In the genomic region with DNA sequence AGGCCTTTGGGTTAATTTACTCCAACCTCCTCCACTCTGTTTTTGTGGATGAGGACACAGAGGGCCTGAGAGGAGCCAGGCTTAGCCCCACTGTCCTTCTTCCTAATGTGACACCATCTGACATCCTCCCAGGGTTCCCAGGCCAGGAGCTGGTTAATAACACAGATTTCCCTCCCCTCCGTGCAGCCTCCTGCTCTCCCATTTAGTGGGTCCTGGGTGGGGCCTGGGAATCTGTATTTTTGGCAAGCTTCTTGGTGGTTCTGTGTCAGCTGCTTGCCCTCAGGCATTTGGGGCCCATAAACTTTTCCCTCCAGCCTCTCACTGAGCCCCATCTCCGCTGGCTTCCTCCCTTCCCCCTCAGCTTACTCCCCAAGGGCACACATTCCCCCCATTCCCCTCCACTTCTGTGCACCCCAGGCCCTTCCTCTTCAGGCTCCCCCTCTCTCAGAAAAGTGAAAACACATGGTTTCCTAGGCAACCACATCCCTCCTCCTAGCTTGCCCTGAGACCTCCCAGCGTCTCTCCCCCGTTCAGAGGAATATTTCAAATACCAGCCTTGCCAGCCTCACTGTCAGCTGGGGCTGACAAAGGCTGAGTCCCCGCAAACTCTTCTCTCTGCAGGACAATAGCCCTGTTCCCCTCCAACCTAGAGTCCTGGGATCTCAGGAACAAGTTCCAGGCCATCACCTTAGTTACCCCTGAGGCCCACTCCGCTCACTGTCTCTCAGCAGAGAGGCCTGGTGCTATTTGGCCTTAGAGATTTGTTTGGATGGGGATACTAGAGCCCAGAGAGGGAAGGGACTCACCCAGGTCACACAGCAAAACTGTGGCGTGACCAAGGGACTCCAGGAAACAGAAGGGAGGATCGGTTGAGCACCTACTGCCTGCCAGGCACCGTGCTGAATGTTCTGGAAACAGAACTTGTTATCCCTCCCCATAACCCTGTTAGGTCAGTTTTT, we compare ENCODE assay signal across 18 cellular contexts. TPM values are rescaled to one million over a fixed set of nuclear protein-coding genes. Genes with fewer than 3 reads are reported as not detected.
DNase-seq lines count a peak whose midpoint lies in the region; ATAC-seq and TF ChIP-seq lines count a peak whose summit lies in the region.
"Had no signal": no experiment of that assay in that cellular context is flagged by ENCODE, and none has a peak within 500 bp of the region (broad histone marks: within the 10 kb centered on the region; RNA-seq: fewer than 3 reads in every experiment).

No MANE protein-coding gene starts in this region.

- H3K27ac ChIP-seq in SJSA1 (peak overlapping the region; percentile 63), right cardiac atrium (ENCODE audit: low read length) (peak overlapping the region; percentile 96)
- H3K27ac ChIP-seq: body of pancreas, HL-60, Peyer's patch had no signal

- intact Hi-C loops in right cardiac atrium (cut with DNase I) (loop anchor here in 1 of 4 donors (5.0 kb wide), 1 partner anchor 35 kb away; no protein-coding TSS in a partner anchor), Caco-2 (cut with micrococcal nuclease; ENCODE audit: unreplicated experiment) (no loop called here), MCF 10A (cut with micrococcal nuclease) (no loop called here)

- H3K27ac Mint-ChIP-seq in neural crest cell (ENCODE audit: unreplicated experiment) (peak overlapping the region; percentile 71), Caco-2 (ENCODE audit: unreplicated experiment) (no peak overlapping the region), MCF 10A (ENCODE audit: low read depth, unreplicated experiment) (no peak overlapping the region)
- H3K27ac Mint-ChIP-seq: activated T-helper 1 cell treated with anti-CD3 and anti-CD28 coated beads, Interleukin-12 subunit alpha, Interleukin-12 subunit beta, Interleukin-2, Interleukin-4 antibody, amounts not matched to agents 30 ng/mL and 10 ng/mL and 1 ng/mL, durations not matched to agents 14 hours and 24 hours and 36 hours; effector memory CD8-positive, alpha-beta T cell; memory B cell; stimulated activated effector memory CD8-positive, alpha-beta T cell treated with anti-CD3 and anti-CD28 coated beads, Interleukin-12 subunit alpha, Interleukin-12 subunit beta, amount 100 ng/mL, for 72 hours had no signal

- H3K36me3 ChIP-seq in SJSA1 = no peaks in the 10 kb centered on the region
- no peaks in the 10 kb centered on the region for H3K36me3 ChIP-seq in Caco-2 (ENCODE audit: control insufficient read depth, insufficient read depth, low read length)
- H3K36me3 ChIP-seq: Peyer's patch had no signal

- H3K4me1 Mint-ChIP-seq in neural crest cell (peaks cover 32% of the 10 kb centered on the region), Caco-2 (ENCODE audit: low read depth, unreplicated experiment) (peaks cover 24% of the 10 kb centered on the region), MCF 10A (ENCODE audit: insufficient read depth, unreplicated experiment) (no peaks in the 10 kb centered on the region)
- H3K4me1 Mint-ChIP-seq: memory B cell had no signal

- POLR2A ChIA-PET in Caco-2 (lab: Charles Lee) = no interaction called here
- POLR2A ChIA-PET in MCF 10A (lab: Yijun Ruan, JAX) = interaction anchor here (0.5 kb wide), 1 partner anchor 68 kb away, joined by 3 read pairs; no protein-coding TSS in a partner anchor

- H3K9me3 ChIP-seq in SJSA1 (replicated peaks) (no peaks in the 10 kb centered on the region), right cardiac atrium (ENCODE audit: control insufficient read depth, low read length) (no peaks in the 10 kb centered on the region), Caco-2 (no peaks in the 10 kb centered on the region)
- H3K9me3 ChIP-seq: BE2C, body of pancreas, Peyer's patch had no signal

- CTCF ChIA-PET in Caco-2 (lab: Charles Lee) (no interaction called here), MCF 10A (lab: Yijun Ruan, JAX) (no interaction called here)

- ATAC-seq in right cardiac atrium = no peak
- ATAC-seq in HG03571 (IDR thresholded peaks at IDR 0.05; ENCODE audit: unreplicated experiment) = no peak
- ATAC-seq: body of pancreas; effector memory CD8-positive, alpha-beta T cell; stimulated activated effector memory CD8-positive, alpha-beta T cell treated with anti-CD3 and anti-CD28 coated beads, Interleukin-12 subunit alpha, Interleukin-12 subunit beta, amount 100 ng/mL, for 72 hours had no signal

- TF ChIP-seq CTCF in neural crest cell (conservative IDR thresholded peaks at IDR 0.05) (no peak), Caco-2 (IDR thresholded peaks at IDR 0.05; ENCODE audit: insufficient read depth in 1 of 2, low read depth in 1 of 2, low read length in 1 of 2, severe bottlenecking in 1 of 2, unreplicated experiment in 1 of 2) (no peak), MCF 10A (IDR thresholded peaks at IDR 0.05; ENCODE audit: unreplicated experiment) (no peak)

- H3K9me3 Mint-ChIP-seq in neural crest cell (no peaks in the 10 kb centered on the region), Caco-2 (ENCODE audit: unreplicated experiment) (no peaks in the 10 kb centered on the region), MCF 10A (ENCODE audit: unreplicated experiment) (no peaks in the 10 kb centered on the region)
- H3K9me3 Mint-ChIP-seq: activated T-helper 1 cell treated with anti-CD3 and anti-CD28 coated beads, Interleukin-12 subunit alpha, Interleukin-12 subunit beta, Interleukin-2, Interleukin-4 antibody, amounts not matched to agents 30 ng/mL and 10 ng/mL and 1 ng/mL, durations not matched to agents 14 hours and 24 hours and 36 hours; effector memory CD8-positive, alpha-beta T cell; memory B cell; stimulated activated effector memory CD8-positive, alpha-beta T cell treated with anti-CD3 and anti-CD28 coated beads, Interleukin-12 subunit alpha, Interleukin-12 subunit beta, amount 100 ng/mL, for 72 hours had no signal

- peaks cover 15% of the 10 kb centered on the region for H3K4me1 ChIP-seq in SJSA1 (replicated peaks)
- peaks cover 26% of the 10 kb centered on the region for H3K4me1 ChIP-seq in right cardiac atrium (ENCODE audit: control insufficient read depth, insufficient read depth, low read length)
- peaks cover 2% of the 10 kb centered on the region for H3K4me1 ChIP-seq in Caco-2

- peak; percentile 78 for DNase-seq in EH (ENCODE audit: low read depth)
- DNase-seq in SJSA1 (ENCODE audit: low read depth in 1 of 2, low spot score in 2 of 2) = peak; percentile 68 to 73
- no peak for DNase-seq in right cardiac atrium
- DNase-seq in neural crest cell (ENCODE audit: low read depth, low spot score) = peak; percentile 14
- DNase-seq in Caco-2 = no peak
- DNase-seq in MCF 10A (ENCODE audit: unreplicated experiment) = no peak
- no peak for DNase-seq in DMS153 (lab: John Stamatoyannopoulos, UW)
- DNase-seq: BE2C; body of pancreas; effector memory CD8-positive, alpha-beta T cell; glutamatergic neuron; GOT3; Peyer's patch had no signal

- H3K4me3 Mint-ChIP-seq in neural crest cell = no peak overlapping the region
- H3K4me3 Mint-ChIP-seq in Caco-2 (ENCODE audit: unreplicated experiment) = no peak overlapping the region
- H3K4me3 Mint-ChIP-seq in MCF 10A (ENCODE audit: unreplicated experiment) = no peak overlapping the region
- H3K4me3 Mint-ChIP-seq: activated T-helper 1 cell treated with anti-CD3 and anti-CD28 coated beads, Interleukin-12 subunit alpha, Interleukin-12 subunit beta, Interleukin-2, Interleukin-4 antibody, amounts not matched to agents 30 ng/mL and 10 ng/mL and 1 ng/mL, durations not matched to agents 14 hours and 24 hours and 36 hours; effector memory CD8-positive, alpha-beta T cell; memory B cell; stimulated activated effector memory CD8-positive, alpha-beta T cell treated with anti-CD3 and anti-CD28 coated beads, Interleukin-12 subunit alpha, Interleukin-12 subunit beta, amount 100 ng/mL, for 72 hours had no signal

- no peak overlapping the region for H3K4me3 ChIP-seq in SJSA1
- H3K4me3 ChIP-seq in right cardiac atrium (ENCODE audit: low read length) = no peak overlapping the region
- H3K4me3 ChIP-seq in Caco-2 (ENCODE audit: low read depth, low read length) = no peak overlapping the region
- H3K4me3 ChIP-seq: body of pancreas, Peyer's patch had no signal

- H3K27me3 ChIP-seq in SJSA1 (replicated peaks) = no peaks in the 10 kb centered on the region
- no peaks in the 10 kb centered on the region for H3K27me3 ChIP-seq in right cardiac atrium (ENCODE audit: control insufficient read depth, insufficient read depth)
- H3K27me3 ChIP-seq in Caco-2 (replicated peaks; ENCODE audit: control insufficient read depth, insufficient read depth, low read length) = no peaks in the 10 kb centered on the region
- H3K27me3 ChIP-seq: BE2C, body of pancreas, Peyer's patch had no signal

- no peaks in the 10 kb centered on the region for H3K36me3 Mint-ChIP-seq in neural crest cell (ENCODE audit: low read depth)
- H3K36me3 Mint-ChIP-seq in Caco-2 (ENCODE audit: insufficient read depth, unreplicated experiment) = no peaks in the 10 kb centered on the region
- H3K36me3 Mint-ChIP-seq in MCF 10A (ENCODE audit: insufficient read depth, unreplicated experiment) = no peaks in the 10 kb centered on the region
- H3K36me3 Mint-ChIP-seq: memory B cell; stimulated activated effector memory CD8-positive, alpha-beta T cell treated with anti-CD3 and anti-CD28 coated beads, Interleukin-12 subunit alpha, Interleukin-12 subunit beta, amount 100 ng/mL, for 72 hours had no signal

- WGBS in right cardiac atrium = 54% methylated on average over 9 of the region's 9 CpGs

- H3K27me3 Mint-ChIP-seq in neural crest cell (ENCODE audit: low read depth) (no peaks in the 10 kb centered on the region), Caco-2 (ENCODE audit: insufficient read depth, unreplicated experiment) (no peaks in the 10 kb centered on the region), MCF 10A (ENCODE audit: insufficient read depth, unreplicated experiment) (no peaks in the 10 kb centered on the region)

- BruUV-seq in Caco-2 (replicated peaks; lab: Mats Ljungman, UMichigan) = no TSS peak
- BruUV-seq in MCF 10A (replicated peaks; lab: Mats Ljungman, UMichigan) = no TSS peak

RNA-seq across cellular contexts. Expression of a gene that starts 44.7 kb away (rescaled TPM):
- 46.4 and 78.8 TPM in 2 replicates for total RNA-seq in SJSA1 (2014; rRNA removed; shearing (Covaris generic))
- total RNA-seq in right cardiac atrium (10 to 100 TPM; 54.5 to 68.8 (median 63.2) TPM), neural crest cell (4.7 and 5.4 TPM in 2 replicates), Caco-2 (2022) (8.9 and 10.5 TPM in 2 replicates), MCF 10A (2022) (not detected in 2 replicates)
- 31.6 TPM for polyA plus RNA-seq in right cardiac atrium

Comparison
In these comparisons a context has a peak if more than half of its experiments do, and no peak if none do; other contexts are left out.
1. DNase-seq: peak in EH (single experiment), SJSA1 (2 of 2) and neural crest cell (single experiment); none in right cardiac atrium (0 of 3), Caco-2 (0 of 2), MCF 10A (single experiment) and DMS153 (single experiment).